ENCODE assay signal across 12 cellular contexts in the genomic region with DNA sequence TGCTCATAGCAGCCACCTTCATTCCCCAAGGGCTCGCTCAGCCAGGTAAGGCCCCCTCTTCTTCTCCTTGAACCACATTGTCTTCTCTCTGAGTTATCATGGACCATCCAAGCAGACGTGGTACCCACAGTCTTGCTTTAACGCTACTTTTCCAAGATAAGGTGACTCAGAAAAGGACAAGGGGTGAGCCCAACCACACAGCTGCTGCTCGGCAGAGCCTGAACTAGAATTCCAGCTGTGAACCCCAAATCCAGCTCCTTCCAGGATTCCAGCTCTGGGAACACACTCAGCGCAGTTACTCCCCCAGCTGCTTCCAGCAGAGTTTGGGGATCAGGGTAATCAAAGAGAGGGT. TPM values are rescaled to one million over a fixed set of nuclear protein-coding genes. Genes with fewer than 3 reads are reported as not detected.
DNase-seq lines count a peak whose midpoint lies in the region; ATAC-seq and TF ChIP-seq lines count a peak whose summit lies in the region.
"Had no signal": no experiment of that assay in that cellular context is flagged by ENCODE, and none has a peak within 500 bp of the region (broad histone marks: within the 10 kb centered on the region; RNA-seq: fewer than 3 reads in every experiment).

No MANE protein-coding gene starts in this region.

- TF ChIP-seq POLR2A in vagina (IDR thresholded peaks at IDR 0.05): no peak

- peaks cover 3% of the 10 kb centered on the region for H3F3A ChIP-seq in neural cell (ENCODE audit: insufficient read depth, low read length, poor library complexity, severe bottlenecking)

- H3K27me3 ChIP-seq in left ventricle myocardium inferior (ENCODE audit: low read depth) (no peaks in the 10 kb centered on the region), esophagus (ENCODE audit: control insufficient read depth in 1 of 2, insufficient read depth in 2 of 2, low read length in 2 of 2) (peaks cover 0 to 2% of the 10 kb centered on the region in 2 donors), neural cell (ENCODE audit: insufficient read depth, low read depth, low read length) (no peaks in the 10 kb centered on the region), vagina (no peaks in the 10 kb centered on the region)

- H3K36me3 ChIP-seq in left ventricle myocardium inferior: peaks cover 4% of the 10 kb centered on the region
- H3K36me3 ChIP-seq in esophagus (ENCODE audit: control insufficient read depth in 2 of 2, insufficient read depth in 2 of 2, low read length in 1 of 2): peaks cover 0 to 1% of the 10 kb centered on the region in 2 donors
- no peaks in the 10 kb centered on the region for H3K36me3 ChIP-seq in neural cell (ENCODE audit: insufficient read depth, low read length)
- H3K36me3 ChIP-seq in vagina: no peaks in the 10 kb centered on the region

- H2AFZ ChIP-seq in neural cell (ENCODE audit: low read depth, low read length): peak overlapping the region; percentile 17

- H3K4me1 ChIP-seq in left ventricle myocardium inferior: peaks cover 69% of the 10 kb centered on the region
- peaks cover 3% of the 10 kb centered on the region in 2 donors for H3K4me1 ChIP-seq in esophagus (ENCODE audit: control insufficient read depth in 2 of 2, insufficient read depth in 2 of 2, low read length in 1 of 2)
- peaks cover 61% of the 10 kb centered on the region for H3K4me1 ChIP-seq in vagina

- no peaks in the 10 kb centered on the region for H3K9me2 ChIP-seq in neural cell (ENCODE audit: insufficient read depth, low read length)

- H3K4me3 ChIP-seq in left ventricle myocardium inferior (peak overlapping the region; percentile 65), esophagus (ENCODE audit: low read depth in 1 of 2, low read length in 2 of 2) (peak overlapping the region in 1 of 2 donors; percentile 47), neural cell (ENCODE audit: low read length) (peak overlapping the region; percentile 55), vagina (peak overlapping the region; percentile 38 to 42)

- no peak overlapping the region for H3K9ac ChIP-seq in neural cell (ENCODE audit: low read length)

- no peak overlapping the region for H3K4me2 ChIP-seq in neural cell (ENCODE audit: low read length)

- no peak for ATAC-seq in Right ventricle myocardium superior (ENCODE audit: poor library complexity)
- ATAC-seq: activated CD4-positive, CD25-positive, alpha-beta regulatory T cell treated with anti-CD3 and anti-CD28 coated beads, Interleukin-2, amount 50 U/mL, for 24 hours had no signal

- H3K9me3 ChIP-seq in left ventricle myocardium inferior (replicated peaks) (no peaks in the 10 kb centered on the region), esophagus (ENCODE audit: control insufficient read depth in 2 of 2, insufficient read depth in 1 of 2, low read depth in 1 of 2, low read length in 1 of 2) (no peaks in the 10 kb centered on the region), neural cell (ENCODE audit: low read length) (no peaks in the 10 kb centered on the region), vagina (no peaks in the 10 kb centered on the region)

- DNase-seq in left ventricle myocardium inferior (no peak), Right ventricle myocardium superior (no peak), vagina (ENCODE audit: extremely low spot score in 2 of 2) (no peak), A172 (ENCODE audit: low spot score) (no peak), ecto neural progenitor cell (ENCODE audit: low spot score) (no peak), occipital lobe (lab: John Stamatoyannopoulos, UW) (no peak)
- DNase-seq: central memory CD4-positive, alpha-beta T cell; NCI-H510A treated with DMSO at 0.1 percent for 48 hours had no signal

- TF ChIP-seq RAD21 in neural cell (conservative IDR thresholded peaks at IDR 0.05): no peak

- intact Hi-C loops in left ventricle myocardium inferior (cut with micrococcal nuclease) (no loop called here), Right ventricle myocardium superior (cut with DNase I) (no loop called here), vagina (cut with DNase I) (loop anchor here (2.0 kb wide), 1 partner anchor 57 kb away; no protein-coding TSS in a partner anchor)

- no peak for TF ChIP-seq EP300 in neural cell (conservative IDR thresholded peaks at IDR 0.05; ENCODE audit: poor library complexity, severe bottlenecking)

- no peaks in the 10 kb centered on the region for H3K79me2 ChIP-seq in neural cell (replicated peaks; ENCODE audit: insufficient read depth, low read length)

- no peaks in the 10 kb centered on the region for H4K20me1 ChIP-seq in neural cell (ENCODE audit: insufficient read depth)

- 21 to 31% methylated on average over 5 of the region's 5 CpGs for WGBS in esophagus, 2 donors

- TF ChIP-seq CTCF in left ventricle myocardium inferior (IDR thresholded peaks at IDR 0.05; ENCODE audit: borderline replicate concordance): no peak
- no peak for TF ChIP-seq CTCF in neural cell (IDR thresholded peaks at IDR 0.05; ENCODE audit: poor library complexity, severe bottlenecking)
- TF ChIP-seq CTCF in vagina (IDR thresholded peaks at IDR 0.05): no peak

- peak overlapping the region; percentile 91 for H3K27ac ChIP-seq in left ventricle myocardium inferior (replicated peaks)
- peak overlapping the region; percentile 72 to 80 for H3K27ac ChIP-seq in esophagus (ENCODE audit: low read depth in 2 of 2, low read length in 1 of 2)
- peak overlapping the region; percentile 13 for H3K27ac ChIP-seq in neural cell (ENCODE audit: low read length)
- peak overlapping the region; percentile 84 for H3K27ac ChIP-seq in vagina

TF ChIP-seq in neural cell, 6 proteins besides CTCF, POLR2A, EP300 and RAD21:
- TF ChIP-seq POLR2AphosphoS5 (IDR thresholded peaks at IDR 0.05) (no peak), MXI1 (conservative IDR thresholded peaks at IDR 0.05; ENCODE audit: poor library complexity, severe bottlenecking) (no peak), TAF1 (IDR thresholded peaks at IDR 0.05; ENCODE audit: low read depth) (no peak), EZH2 (IDR thresholded peaks at IDR 0.05; ENCODE audit: borderline replicate concordance, insufficient read depth, low read length, poor library complexity, severe bottlenecking) (no peak), SMC3 (conservative IDR thresholded peaks at IDR 0.05; ENCODE audit: poor library complexity) (no peak)
- TF ChIP-seq, protein P1, sequence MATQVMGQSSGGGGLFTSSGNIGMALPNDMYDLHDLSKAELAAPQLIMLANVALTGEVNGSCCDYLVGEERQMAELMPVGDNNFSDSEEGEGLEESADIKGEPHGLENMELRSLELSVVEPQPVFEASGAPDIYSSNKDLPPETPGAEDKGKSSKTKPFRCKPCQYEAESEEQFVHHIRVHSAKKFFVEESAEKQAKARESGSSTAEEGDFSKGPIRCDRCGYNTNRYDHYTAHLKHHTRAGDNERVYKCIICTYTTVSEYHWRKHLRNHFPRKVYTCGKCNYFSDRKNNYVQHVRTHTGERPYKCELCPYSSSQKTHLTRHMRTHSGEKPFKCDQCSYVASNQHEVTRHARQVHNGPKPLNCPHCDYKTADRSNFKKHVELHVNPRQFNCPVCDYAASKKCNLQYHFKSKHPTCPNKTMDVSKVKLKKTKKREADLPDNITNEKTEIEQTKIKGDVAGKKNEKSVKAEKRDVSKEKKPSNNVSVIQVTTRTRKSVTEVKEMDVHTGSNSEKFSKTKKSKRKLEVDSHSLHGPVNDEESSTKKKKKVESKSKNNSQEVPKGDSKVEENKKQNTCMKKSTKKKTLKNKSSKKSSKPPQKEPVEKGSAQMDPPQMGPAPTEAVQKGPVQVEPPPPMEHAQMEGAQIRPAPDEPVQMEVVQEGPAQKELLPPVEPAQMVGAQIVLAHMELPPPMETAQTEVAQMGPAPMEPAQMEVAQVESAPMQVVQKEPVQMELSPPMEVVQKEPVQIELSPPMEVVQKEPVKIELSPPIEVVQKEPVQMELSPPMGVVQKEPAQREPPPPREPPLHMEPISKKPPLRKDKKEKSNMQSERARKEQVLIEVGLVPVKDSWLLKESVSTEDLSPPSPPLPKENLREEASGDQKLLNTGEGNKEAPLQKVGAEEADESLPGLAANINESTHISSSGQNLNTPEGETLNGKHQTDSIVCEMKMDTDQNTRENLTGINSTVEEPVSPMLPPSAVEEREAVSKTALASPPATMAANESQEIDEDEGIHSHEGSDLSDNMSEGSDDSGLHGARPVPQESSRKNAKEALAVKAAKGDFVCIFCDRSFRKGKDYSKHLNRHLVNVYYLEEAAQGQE (IDR thresholded peaks at IDR 0.05; ENCODE audit: borderline replicate concordance): no peak
TF ChIP-seq in neural cell: peak in this region for 0.

RNA-seq across cellular contexts. Expression of a gene that starts 0.3 kb away (rescaled TPM):
- total RNA-seq in left ventricle myocardium inferior (24.3 TPM), Right ventricle myocardium superior (20.7 TPM), vagina (15.2 TPM), occipital lobe (8.7 TPM)
- polyA plus RNA-seq in esophagus (10 to 100 TPM in 1 of 2 donors, 1 to 10 TPM in 1; 5.4 to 21.2 TPM), neural cell (0.57 TPM in 1 of 2 replicates, not detected in the other)
- not detected in 2 replicates for polyA minus RNA-seq in neural cell
- 26.2 and 27.3 TPM in 2 replicates for total RNA-seq in A172 (2014; rRNA removed; shearing (Covaris generic))

RNA-seq across cellular contexts. Expression of a gene that starts 14.7 kb away (rescaled TPM):
- not detected for total RNA-seq in left ventricle myocardium inferior
- total RNA-seq in Right ventricle myocardium superior: not detected
- polyA plus RNA-seq in esophagus: not detected
- not detected in 2 replicates for polyA plus RNA-seq in neural cell
- not detected in 2 replicates for polyA minus RNA-seq in neural cell
- not detected for total RNA-seq in vagina
- total RNA-seq in A172 (2014; rRNA removed; shearing (Covaris generic)): not detected in 2 replicates
- total RNA-seq in occipital lobe: not detected
- total RNA-seq: H4 had no signal

RNA-seq across cellular contexts. Expression of a gene that starts 30.2 kb away (rescaled TPM):
- total RNA-seq in left ventricle myocardium inferior (3.8 TPM), Right ventricle myocardium superior (4.0 TPM), vagina (1.2 TPM), occipital lobe (not detected)
- polyA plus RNA-seq in esophagus (under 1 TPM; 0.29 to 0.99 TPM), neural cell (not detected in 2 replicates)
- polyA minus RNA-seq in neural cell: not detected in 2 replicates
- total RNA-seq in A172 (2014; rRNA removed; shearing (Covaris generic)): not detected in 2 replicates
- total RNA-seq: H4 had no signal

Comparison
In these comparisons a context has a peak if more than half of its experiments do, and no peak if none do; other contexts are left out.
1. H3K27ac ChIP-seq: peak in every context shown above with its lines; median percentile 91 in left ventricle myocardium inferior; 84 in vagina; 76 in esophagus; 13 in neural cell.